ENCODE assay signal across 1 cellular context in the genomic region with DNA sequence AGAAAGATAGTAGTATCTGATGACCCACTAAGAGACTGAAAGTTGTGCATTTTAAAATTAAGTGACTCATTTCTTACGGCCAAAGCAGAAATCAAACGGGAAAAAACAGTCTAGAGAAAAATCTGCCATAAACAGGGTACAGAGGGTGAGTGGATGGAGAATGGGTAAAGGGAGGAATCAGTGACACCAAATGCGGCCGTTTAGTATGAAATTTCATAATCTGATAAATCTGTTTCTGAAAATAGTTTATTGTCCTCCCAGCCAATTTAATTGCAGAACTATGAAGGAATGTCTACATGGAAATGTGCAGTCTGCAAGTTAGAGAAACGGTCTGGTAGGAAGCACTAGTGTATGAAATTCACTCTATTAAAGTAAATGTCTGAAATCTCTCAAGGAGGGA.
TF ChIP-seq lines count a peak whose summit lies in the region.

No MANE protein-coding gene starts in this region.

TF ChIP-seq in GM12878, 131 proteins besides CTCF, POLR2A, EP300 and RAD21:
- TF ChIP-seq, protein P1, sequence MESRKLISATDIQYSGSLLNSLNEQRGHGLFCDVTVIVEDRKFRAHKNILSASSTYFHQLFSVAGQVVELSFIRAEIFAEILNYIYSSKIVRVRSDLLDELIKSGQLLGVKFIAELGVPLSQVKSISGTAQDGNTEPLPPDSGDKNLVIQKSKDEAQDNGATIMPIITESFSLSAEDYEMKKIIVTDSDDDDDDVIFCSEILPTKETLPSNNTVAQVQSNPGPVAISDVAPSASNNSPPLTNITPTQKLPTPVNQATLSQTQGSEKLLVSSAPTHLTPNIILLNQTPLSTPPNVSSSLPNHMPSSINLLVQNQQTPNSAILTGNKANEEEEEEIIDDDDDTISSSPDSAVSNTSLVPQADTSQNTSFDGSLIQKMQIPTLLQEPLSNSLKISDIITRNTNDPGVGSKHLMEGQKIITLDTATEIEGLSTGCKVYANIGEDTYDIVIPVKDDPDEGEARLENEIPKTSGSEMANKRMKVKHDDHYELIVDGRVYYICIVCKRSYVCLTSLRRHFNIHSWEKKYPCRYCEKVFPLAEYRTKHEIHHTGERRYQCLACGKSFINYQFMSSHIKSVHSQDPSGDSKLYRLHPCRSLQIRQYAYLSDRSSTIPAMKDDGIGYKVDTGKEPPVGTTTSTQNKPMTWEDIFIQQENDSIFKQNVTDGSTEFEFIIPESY (IDR thresholded peaks at IDR 0.05) = no peak
- no peak for TF ChIP-seq NFIC (IDR thresholded peaks at IDR 0.05; ENCODE audit: low read depth, low read length)
- TF ChIP-seq USF1 (IDR thresholded peaks at IDR 0.05; ENCODE audit: borderline replicate concordance, extremely low read length, insufficient read depth, low read depth, low read length) = no peak
- no peak for TF ChIP-seq LARP7 (IDR thresholded peaks at IDR 0.05)
- 0 out of 2 replicates have a peak, but pooled peaks have one; percentile 17 for TF ChIP-seq JUNB (IDR thresholded peaks at IDR 0.05)
- no peak for TF ChIP-seq CEBPB (IDR thresholded peaks at IDR 0.05; ENCODE audit: borderline replicate concordance in 1 of 2, low read depth in 2 of 2, low read length in 2 of 2)
